8 cellular contexts compared by ENCODE assay signal in genomic region chr7:129433823-129434171, GRCh38. TPM values are rescaled to one million over a fixed set of nuclear protein-coding genes. Genes with fewer than 3 reads are reported as not detected.
A peak's percentile ranks its signal among the peaks of the same experiment; 100 is the strongest.
DNase-seq lines count a peak whose midpoint lies in the region; ATAC-seq and TF ChIP-seq lines count a peak whose summit lies in the region.

No MANE protein-coding gene starts in this region.

- H3K27me3 Mint-ChIP-seq in IgD-negative memory B cell: peaks cover 16% of the 10 kb centered on the region

- H3K27me3 ChIP-seq in body of pancreas (no peaks in the 10 kb centered on the region), left lung (peaks cover 0 to 50% of the 10 kb centered on the region in 2 donors), tibial artery (peaks cover 0 to 8% of the 10 kb centered on the region in 2 donors)

- peaks cover 0 to 11% (median 4%) of the 10 kb centered on the region in 3 donors for H3K4me1 Mint-ChIP-seq in IgD-negative memory B cell

- TF ChIP-seq CTCF in GM12865 (IDR thresholded peaks at IDR 0.05; ENCODE audit: insufficient read depth, low read depth, low read length, missing control alignments): no peak
- peak in 3 of 7 experiments; percentile 17 to 23 (median 22) for TF ChIP-seq CTCF in body of pancreas (IDR thresholded peaks at IDR 0.05)
- TF ChIP-seq CTCF in left lung (IDR thresholded peaks at IDR 0.05): no peak
- TF ChIP-seq CTCF in tibial artery (IDR thresholded peaks at IDR 0.05): no peak

- DNase-seq in GM12865 (ENCODE audit: low read depth) (no peak), body of pancreas (no peak), left lung (peak in 1 of 2 donors; percentile 79), tibial artery (no peak), foreskin melanocyte (no peak), NCI-H446 treated with DMSO at 0.1 percent for 48 hours (lab: John Stamatoyannopoulos, UW) (no peak)

- peaks cover 17% of the 10 kb centered on the region for H3K4me1 ChIP-seq in body of pancreas
- peaks cover 0 to 6% of the 10 kb centered on the region in 2 donors for H3K4me1 ChIP-seq in left lung
- peaks cover 0 to 17% (median 12%) of the 10 kb centered on the region in 4 donors for H3K4me1 ChIP-seq in tibial artery

- H3K9me3 ChIP-seq in body of pancreas (no peaks in the 10 kb centered on the region), left lung (no peaks in the 10 kb centered on the region), tibial artery (no peaks in the 10 kb centered on the region)

- H3K4me3 Mint-ChIP-seq in IgD-negative memory B cell: peak overlapping the region; percentile 90 to 99 (median 97)

- peak overlapping the region in 2 of 4 donors; percentile 27 to 43 for H3K27ac ChIP-seq in body of pancreas
- peak overlapping the region in 1 of 2 donors; percentile 39 for H3K27ac ChIP-seq in left lung
- peak overlapping the region in 1 of 2 donors; percentile 44 for H3K27ac ChIP-seq in tibial artery

- TF ChIP-seq POLR2A in body of pancreas (IDR thresholded peaks at IDR 0.05): peak in 1 of 3 donors; percentile 6

- H3K36me3 Mint-ChIP-seq in IgD-negative memory B cell: no peaks in the 10 kb centered on the region

- H3K36me3 ChIP-seq in body of pancreas (replicated peaks in 1 of 2; ENCODE audit: insufficient read depth in 1 of 2, low read depth in 2 of 2) (no peaks in the 10 kb centered on the region), left lung (no peaks in the 10 kb centered on the region), tibial artery (no peaks in the 10 kb centered on the region)

- 0 to 1% methylated on average over 17 to 20 of the region's 20 CpGs for WGBS in body of pancreas, 2 donors

- no peaks in the 10 kb centered on the region for H3K9me3 Mint-ChIP-seq in IgD-negative memory B cell

- peak overlapping the region in 2 of 3 donors; percentile 61 to 89 for H3K27ac Mint-ChIP-seq in IgD-negative memory B cell

- peak overlapping the region; percentile 72 for H3K4me3 ChIP-seq in GM12865 (ENCODE audit: low read depth, low read length)
- peak overlapping the region; percentile 58 to 66 for H3K4me3 ChIP-seq in body of pancreas
- H3K4me3 ChIP-seq in left lung: peak overlapping the region; percentile 82 to 87
- H3K4me3 ChIP-seq in tibial artery: peak overlapping the region; percentile 60 to 68

- peak; percentile 75 for ATAC-seq in GM21723 (IDR thresholded peaks at IDR 0.05; ENCODE audit: unreplicated experiment)
- peak; percentile 76 for ATAC-seq in body of pancreas
- ATAC-seq in left lung: peak; percentile 79

- intact Hi-C loops in body of pancreas (cut with DNase I) (no loop called here), left lung (cut with DNase I) (no loop called here), tibial artery (cut with DNase I; ENCODE audit: low total_unique reads) (no loop called here)

RNA-seq across cellular contexts. Expression of gene STRIP2, which starts 0.4 kb away (rescaled TPM):
- polyA plus RNA-seq in IgD-negative memory B cell: 0.08 TPM
- total RNA-seq in body of pancreas: under 1 TPM in 1 of 2 donors, not detected in 1; 0.26 TPM
- 1 to 10 TPM; 4.4 to 5.3 TPM for total RNA-seq in left lung

Comparison
In these comparisons a context has a peak if more than half of its experiments do, and no peak if none do; other contexts are left out.
1. RNA of gene STRIP2, which starts 0.4 kb away (total RNA-seq): 4.4 to 5.3 TPM in left lung; 0.26 TPM in body of pancreas; every median in the first group is over 4 times any median in the second.
2. Peak in every context shown above with its lines, with median percentiles within 50 percentile points of each other: H3K4me3 ChIP-seq and ATAC-seq.